In genomic region chr14:96727076-96727475, GRCh38 we compare ENCODE assay signal across 25 cellular contexts.
A peak's percentile ranks its signal among the peaks of the same experiment; 100 is the strongest.
DNase-seq lines count a peak whose midpoint lies in the region; ATAC-seq, FAIRE-seq and TF ChIP-seq lines count a peak whose summit lies in the region.
"Had no signal": no experiment of that assay in that cellular context is flagged by ENCODE, and none has a peak within 500 bp of the region (broad histone marks: within the 10 kb centered on the region; RNA-seq: fewer than 3 reads in every experiment).

No MANE protein-coding gene starts in this region.

- 83% methylated on average over 2 of the region's 2 CpGs; no CpG with 5 or more reads in 1 of the 2 experiments for WGBS in H1 (ENCODE audit: extremely low coverage in 1 of 2, insufficient coverage in 1 of 2, insufficient read length in 1 of 2, insufficient replicate concordance in 2 of 2, low coverage in 1 of 2, low lambda C conversion rate in 2 of 2, missing lambda C conversion rate in 1 of 2), 2 experiments

- H3K79me1 ChIP-seq in H1 (ENCODE audit: low read depth, low read length): no peaks in the 10 kb centered on the region

- H3K36me3 Mint-ChIP-seq in nephron progenitor cell (ENCODE audit: low read depth) (peaks cover 7% of the 10 kb centered on the region), natural killer cell (no peaks in the 10 kb centered on the region)
- H3K36me3 Mint-ChIP-seq: CD4-positive, CD25-positive, alpha-beta regulatory T cell had no signal

- H3K14ac ChIP-seq in H1 (ENCODE audit: insufficient read length): no peak overlapping the region

- no peaks in the 10 kb centered on the region for H3K23me2 ChIP-seq in H1 (ENCODE audit: low read depth, low read length)

- H2BK120ac ChIP-seq in H1 (replicated peaks; ENCODE audit: low read depth, low read length): no peak overlapping the region

- H3K4me1 Mint-ChIP-seq in nephron progenitor cell: peaks cover 42% of the 10 kb centered on the region
- H3K4me1 Mint-ChIP-seq in natural killer cell: no peaks in the 10 kb centered on the region
- H3K4me1 Mint-ChIP-seq: CD4-positive, CD25-positive, alpha-beta regulatory T cell had no signal

- no peak overlapping the region for H3K23ac ChIP-seq in H1 (ENCODE audit: insufficient read length)

- no peak for FAIRE-seq in H1 (lab: Jason Lieb, UNC)
- FAIRE-seq: HTR-8/SVneo had no signal

- H3K4ac ChIP-seq in H1 (replicated peaks; ENCODE audit: insufficient read length, low read depth, low read length): no peak overlapping the region

- H3K9me3 Mint-ChIP-seq in nephron progenitor cell (peaks cover 16% of the 10 kb centered on the region), natural killer cell (no peaks in the 10 kb centered on the region)

- TF ChIP-seq EP300 in H1 (IDR thresholded peaks at IDR 0.05; ENCODE audit: borderline replicate concordance in 1 of 2, low read depth in 2 of 2, low read length in 2 of 2): no peak

- DNase-seq in NCI-H69 (lab: John Stamatoyannopoulos, UW) (peak; percentile 32), H1 (ENCODE audit: low read depth in 1 of 2, low spot score in 2 of 2) (no peak), nephron progenitor cell (no peak), OCI-M1 (lab: John Stamatoyannopoulos, UW) (no peak), T-helper 1 cell (no peak), natural killer cell (no peak), Kasumi-1 (lab: John Stamatoyannopoulos, UW) (no peak)
- DNase-seq: 8988T; ACHN; BE2C; CD4-positive, CD25-positive, alpha-beta regulatory T cell; DMS153; DND-41; H7; HFFc6; KBM-7; MM.1S; NCI-H2029; NCI-H446; NK-92 treated with Interleukin-12 subunit alpha and Interleukin-12 subunit beta, amount 100 ng/mL, for 24 hours; SHP77 had no signal

- ATAC-seq in natural killer cell: no peak
- ATAC-seq: Panc1 had no signal

- POLR2A ChIA-PET in H1 (lab: Charles Lee; ENCODE audit: partially characterized antibody): no interaction called here

- TF ChIP-seq POLR2A in H1 (IDR thresholded peaks at IDR 0.05; ENCODE audit: control extremely low read depth in 1 of 2, low read depth in 2 of 2, low read length in 2 of 2): no peak

- no peaks in the 10 kb centered on the region for H3K27me3 ChIP-seq in BLaER1 treated with 17β-estradiol and CSF1 and Interleukin-3, amounts not matched to agents 10 nM and 100 nM
- no peaks in the 10 kb centered on the region; a peak in 1 of 7 replicates for H3K27me3 ChIP-seq in H1 (replicated peaks in 1 of 4; ENCODE audit: control insufficient read depth in 3 of 4, extremely low read depth in 1 of 4, insufficient read depth in 3 of 4, low read length in 3 of 4)
- H3K27me3 ChIP-seq: BE2C had no signal

- H4K8ac ChIP-seq in H1 (ENCODE audit: extremely low read depth, insufficient read depth, low read length): no peak overlapping the region

- intact Hi-C loops in natural killer cell (cut with micrococcal nuclease): no loop called here

- H3K36me3 ChIP-seq in BLaER1 treated with 17β-estradiol and CSF1 and Interleukin-3, amounts not matched to agents 10 nM and 100 nM: no peaks in the 10 kb centered on the region
- no peaks in the 10 kb centered on the region for H3K36me3 ChIP-seq in H1 (ENCODE audit: control insufficient read depth in 2 of 4, insufficient read depth in 4 of 4, low read length in 3 of 4)
- H3K36me3 ChIP-seq: BE2C had no signal

- H3K4me2 ChIP-seq in BLaER1 treated with 17β-estradiol and CSF1 and Interleukin-3, amounts not matched to agents 10 nM and 100 nM: peak overlapping the region in 8 of 11 experiments; percentile 54 to 75 (median 71); a peak in 14 of 22 replicates
- no peak overlapping the region for H3K4me2 ChIP-seq in H1 (ENCODE audit: insufficient read depth in 1 of 2, low read depth in 2 of 2, low read length in 2 of 2)

- H3K4me3 Mint-ChIP-seq in nephron progenitor cell: no peak overlapping the region
- no peak overlapping the region for H3K4me3 Mint-ChIP-seq in natural killer cell
- H3K4me3 Mint-ChIP-seq: CD4-positive, CD25-positive, alpha-beta regulatory T cell; HFFc6 had no signal

- no peak overlapping the region for H4K91ac ChIP-seq in H1 (replicated peaks; ENCODE audit: insufficient read length, low read length)

- H2AK5ac ChIP-seq in H1 (ENCODE audit: low read depth, low read length): no peak overlapping the region

- no peaks in the 10 kb centered on the region for H4K20me1 ChIP-seq in BLaER1 treated with 17β-estradiol and CSF1 and Interleukin-3, amounts not matched to agents 10 nM and 100 nM
- H4K20me1 ChIP-seq in H1 (replicated peaks in 1 of 2; ENCODE audit: control insufficient read depth in 1 of 2, insufficient read depth in 2 of 2, low read length in 2 of 2): no peaks in the 10 kb centered on the region

- H3K27ac Mint-ChIP-seq in nephron progenitor cell: peak overlapping the region; percentile 85
- H3K27ac Mint-ChIP-seq in natural killer cell: no peak overlapping the region
- H3K27ac Mint-ChIP-seq: CD4-positive, CD25-positive, alpha-beta regulatory T cell; HFFc6 had no signal

- H3K56ac ChIP-seq in H1 (replicated peaks; ENCODE audit: insufficient read length, low read depth, low read length): no peak overlapping the region

- TF ChIP-seq CTCF in H1 (IDR thresholded peaks at IDR 0.05; ENCODE audit: control extremely low read depth in 1 of 3, insufficient read depth in 1 of 3, low read depth in 1 of 3, low read length in 3 of 3) (no peak), nephron progenitor cell (IDR thresholded peaks at IDR 0.05) (no peak), natural killer cell (IDR thresholded peaks at IDR 0.05) (no peak)

- no peak overlapping the region for H4K5ac ChIP-seq in H1 (ENCODE audit: insufficient read length, low read depth, low read length)

- H2BK5ac ChIP-seq in H1 (ENCODE audit: low read depth, low read length): no peak overlapping the region

- H3K27me3 Mint-ChIP-seq in nephron progenitor cell (ENCODE audit: low read depth, poor library complexity) (peaks cover 4% of the 10 kb centered on the region), natural killer cell (ENCODE audit: low read depth in 2 of 2) (peaks cover 23 to 26% of the 10 kb centered on the region in 2 donors)

- no peak overlapping the region for H2AFZ ChIP-seq in H1 (ENCODE audit: low read length)

- TF ChIP-seq RAD21 in H1 (IDR thresholded peaks at IDR 0.05 in 1 of 2, conservative IDR thresholded peaks at IDR 0.05 in 1 of 2; ENCODE audit: low read depth in 2 of 2, low read length in 2 of 2): no peak

- no peak overlapping the region for H3K9ac ChIP-seq in BLaER1 treated with 17β-estradiol and CSF1 and Interleukin-3, amounts not matched to agents 10 nM and 100 nM
- H3K9ac ChIP-seq in H1 (replicated peaks in 1 of 4; ENCODE audit: extremely low read depth in 1 of 4, low read depth in 3 of 4, low read length in 3 of 4): no peak overlapping the region

- peak overlapping the region in 3 of 11 experiments; percentile 12 to 61 (median 25); a peak in 4 of 22 replicates for H3K27ac ChIP-seq in BLaER1 treated with 17β-estradiol and CSF1 and Interleukin-3, amounts not matched to agents 10 nM and 100 nM
- H3K27ac ChIP-seq in H1 (ENCODE audit: low read depth, low read length): no peak overlapping the region
- H3K27ac ChIP-seq: RWPE1 had no signal

- CTCF ChIA-PET in H1 (lab: Charles Lee; ENCODE audit: partially characterized antibody): interaction anchor here (1.4 to 1.5 kb wide), 2 partner anchors 139 to 143 kb away, joined by 4 to 6 read pairs; no protein-coding TSS in a partner anchor

- H2BK15ac ChIP-seq in H1 (ENCODE audit: low read length): no peak overlapping the region

- H3K79me2 ChIP-seq in H1 (ENCODE audit: control insufficient read depth in 1 of 2, insufficient read depth in 2 of 2, low read length in 2 of 2): no peaks in the 10 kb centered on the region

- no peak overlapping the region for H3K18ac ChIP-seq in H1 (ENCODE audit: extremely low read depth, low read length)

- no peak overlapping the region for H3K4me3 ChIP-seq in BLaER1 treated with 17β-estradiol and CSF1 and Interleukin-3, amounts not matched to agents 10 nM and 100 nM
- no peak overlapping the region for H3K4me3 ChIP-seq in H1 (ENCODE audit: extremely low read depth in 1 of 4, insufficient read depth in 2 of 4, low read depth in 3 of 4, low read length in 4 of 4)

- no peak overlapping the region for H2BK20ac ChIP-seq in H1 (ENCODE audit: low read length)

- H3K9me3 ChIP-seq in BLaER1 treated with 17β-estradiol and CSF1 and Interleukin-3, amounts not matched to agents 10 nM and 100 nM (replicated peaks in 1 of 11): 0 out of 22 replicates have a peak, but pooled peaks cover 0 to 9% (median 0%) of the 10 kb centered on the region in 11 experiments
- H3K9me3 ChIP-seq in H1 (ENCODE audit: insufficient read depth in 2 of 2, low read depth in 1 of 2, low read length in 1 of 2): no peaks in the 10 kb centered on the region
- H3K9me3 ChIP-seq: BE2C had no signal

- H3K4me1 ChIP-seq in BLaER1 treated with 17β-estradiol and CSF1 and Interleukin-3, amounts not matched to agents 10 nM and 100 nM: peaks cover 11 to 36% (median 20%) of the 10 kb centered on the region in 10 experiments
- H3K4me1 ChIP-seq in H1 (replicated peaks in 1 of 4; ENCODE audit: control insufficient read depth in 3 of 4, insufficient read depth in 4 of 4, low read length in 3 of 4): no peaks in the 10 kb centered on the region
- H3K4me1 ChIP-seq: BE2C had no signal

- H2BK12ac ChIP-seq in H1 (ENCODE audit: low read depth, low read length): no peak overlapping the region

TF ChIP-seq in H1, 55 proteins besides CTCF, POLR2A, EP300 and RAD21:
- TF ChIP-seq CBX8 (IDR thresholded peaks at IDR 0.05; ENCODE audit: borderline replicate concordance, low read depth, low read length) (no peak), KDM1A (IDR thresholded peaks at IDR 0.05; ENCODE audit: borderline replicate concordance, low read length) (peak; percentile 61; the same call in 1 of the 2 replicates)

Comparison
In these comparisons a context has a peak if more than half of its experiments do, and no peak if none do; other contexts are left out.
1. H3K4me2 ChIP-seq: peak in BLaER1 treated with 17β-estradiol and CSF1 and Interleukin-3, amounts not matched to agents 10 nM and 100 nM (8 of 11); none in H1 (0 of 2).